In the genomic region with DNA sequence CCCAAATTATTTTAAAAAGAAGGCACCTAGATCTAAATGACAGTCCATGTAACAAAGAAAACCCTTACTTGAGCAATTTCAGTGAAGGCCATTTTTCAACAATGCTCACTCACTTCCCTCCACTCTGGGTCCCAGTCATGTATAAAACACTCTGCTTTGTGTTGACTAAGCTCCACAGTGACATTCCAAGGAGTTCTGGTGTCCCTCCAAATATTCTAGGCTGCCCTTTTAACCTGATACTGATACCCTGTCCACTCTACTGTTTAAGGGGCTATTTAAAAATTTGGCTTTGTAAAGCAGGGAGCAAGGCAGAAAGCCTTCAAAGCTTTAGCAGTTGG, we compare ENCODE assay signal across 8 cellular contexts.
DNase-seq lines count a peak whose midpoint lies in the region; ATAC-seq and TF ChIP-seq lines count a peak whose summit lies in the region.

No MANE protein-coding gene starts in this region.

- intact Hi-C loops in body of pancreas (cut with DNase I) (loop anchor here (5.0 to 10.0 kb wide), 2 partner anchors 195 to 222 kb away; no protein-coding TSS in a partner anchor), gastrocnemius medialis (cut with DNase I; ENCODE audit: low total_unique reads) (loop anchor here (1.0 to 10.0 kb wide), 4 partner anchors 73 to 585 kb away; no protein-coding TSS in a partner anchor)

- TF ChIP-seq CTCF in body of pancreas (IDR thresholded peaks at IDR 0.05) (no peak), gastrocnemius medialis (IDR thresholded peaks at IDR 0.05 in 4 of 5, conservative IDR thresholded peaks at IDR 0.05 in 1 of 5) (no peak)

- no peak for TF ChIP-seq POLR2A in body of pancreas (IDR thresholded peaks at IDR 0.05)
- no peak for TF ChIP-seq POLR2A in gastrocnemius medialis (IDR thresholded peaks at IDR 0.05)

- H3K4me3 ChIP-seq in body of pancreas (no peak overlapping the region), gastrocnemius medialis (no peak overlapping the region)

- H3K9me3 ChIP-seq in body of pancreas (no peaks in the 10 kb centered on the region), gastrocnemius medialis (no peaks in the 10 kb centered on the region)

- in situ Hi-C loops in gastrocnemius medialis (cut with MboI; ENCODE audit: low sequenced_read_pairs in 4 of 4) = loop anchor here (5.0 to 25.0 kb wide), 7 partner anchors 67 to 578 kb away; no protein-coding TSS in a partner anchor

- no peaks in the 10 kb centered on the region for H3K27me3 ChIP-seq in body of pancreas
- H3K27me3 ChIP-seq in gastrocnemius medialis = no peaks in the 10 kb centered on the region

- peak overlapping the region; percentile 46 to 81 (median 68) for H3K27ac ChIP-seq in body of pancreas
- peak overlapping the region; percentile 65 to 75 (median 71) for H3K27ac ChIP-seq in gastrocnemius medialis

- DNase-seq in body of pancreas (no peak), gastrocnemius medialis (no peak), globus pallidus (ENCODE audit: low spot score) (no peak), NCI-H1417 treated with DMSO at 0.1 percent for 48 hours (lab: John Stamatoyannopoulos, UW) (no peak), MV-4-11 (lab: John Stamatoyannopoulos, UW) (no peak)
- no peak for DNase-seq in activated T-cell treated with anti-CD3 and anti-CD28 coated beads, Interleukin-2, amount 50 U/mL, for 1 hour

- H3K4me1 ChIP-seq in body of pancreas (peaks cover 12% of the 10 kb centered on the region), gastrocnemius medialis (peaks cover 21 to 28% of the 10 kb centered on the region in 2 donors)

- H3K36me3 ChIP-seq in body of pancreas (replicated peaks in 1 of 2; ENCODE audit: insufficient read depth in 1 of 2, low read depth in 2 of 2) = no peaks in the 10 kb centered on the region
- no peaks in the 10 kb centered on the region for H3K36me3 ChIP-seq in gastrocnemius medialis

- ATAC-seq in GM19397 (IDR thresholded peaks at IDR 0.05; ENCODE audit: unreplicated experiment) (peak; percentile 28), HG03064 (IDR thresholded peaks at IDR 0.05; ENCODE audit: low read depth, unreplicated experiment) (peak; percentile 32), body of pancreas (no peak), gastrocnemius medialis (peak; percentile 12 to 37)
